Comparison of ENCODE assay signal across 14 cellular contexts in genomic region chr12:106582264-106582591, GRCh38. TPM values are rescaled to one million over a fixed set of nuclear protein-coding genes. Genes with fewer than 3 reads are reported as not detected.
DNase-seq lines count a peak whose midpoint lies in the region; ATAC-seq and TF ChIP-seq lines count a peak whose summit lies in the region.
"Had no signal": no experiment of that assay in that cellular context is flagged by ENCODE, and none has a peak within 500 bp of the region (broad histone marks: within the 10 kb centered on the region; RNA-seq: fewer than 3 reads in every experiment).

No MANE protein-coding gene starts in this region.

- H3K4me1 ChIP-seq in gastrocnemius medialis (peaks cover 7 to 41% of the 10 kb centered on the region in 2 donors), A673 (ENCODE audit: insufficient read depth, low read length, poor library complexity, severe bottlenecking) (peaks cover 5% of the 10 kb centered on the region)

- peaks cover 43% of the 10 kb centered on the region for H3K4me1 Mint-ChIP-seq in activated T-cell treated with anti-CD3 and anti-CD28 coated beads, Interleukin-2, amount 50 U/mL, for 24 hours (ENCODE audit: low read depth)
- H3K4me1 Mint-ChIP-seq in WTC11 (peaks cover 35% of the 10 kb centered on the region), glutamatergic neuron (ENCODE audit: low read depth, unreplicated experiment) (peaks cover 7% of the 10 kb centered on the region)

- H3K4me3 ChIP-seq in gastrocnemius medialis, result peak overlapping the region; percentile 42 to 55 (median 46)
- no peak overlapping the region for H3K4me3 ChIP-seq in A673 (ENCODE audit: low read depth, low read length, poor library complexity, severe bottlenecking)
- H3K4me3 ChIP-seq: lung, upper lobe of right lung had no signal

- H3K27me3 Mint-ChIP-seq in activated T-cell treated with anti-CD3 and anti-CD28 coated beads, Interleukin-2, amount 50 U/mL, for 24 hours, result peaks cover 92% of the 10 kb centered on the region
- H3K27me3 Mint-ChIP-seq in WTC11 (ENCODE audit: low read depth), result peaks cover 93% of the 10 kb centered on the region
- H3K27me3 Mint-ChIP-seq in glutamatergic neuron (ENCODE audit: unreplicated experiment), result peaks cover 43% of the 10 kb centered on the region

- CTCF ChIA-PET in WTC11 (lab: Charles Lee) (interaction anchor here (0.9 to 4.3 kb wide), 3 partner anchors 224 to 337 kb away, joined by 4 to 19 read pairs (median 4); partner anchors contain the start of gene POLR3B), A673 (lab: Charles Lee) (no interaction called here)

- H3K9me3 ChIP-seq in gastrocnemius medialis, result no peaks in the 10 kb centered on the region
- no peaks in the 10 kb centered on the region for H3K9me3 ChIP-seq in A673 (ENCODE audit: low read depth, low read length, poor library complexity, severe bottlenecking)
- H3K9me3 ChIP-seq: upper lobe of right lung had no signal

- intact Hi-C loops in gastrocnemius medialis (cut with DNase I; ENCODE audit: low total_unique reads) (no loop called here), A673 (cut with micrococcal nuclease; ENCODE audit: unreplicated experiment) (loop anchor here (5.0 kb wide), 1 partner anchor 260 kb away; no protein-coding TSS in a partner anchor)

- H3K27ac ChIP-seq in gastrocnemius medialis (no peak overlapping the region), A673 (ENCODE audit: low read depth, low read length, poor library complexity, severe bottlenecking) (no peak overlapping the region)
- H3K27ac ChIP-seq: RWPE1, upper lobe of right lung had no signal

- no peak for DNase-seq in activated T-cell treated with anti-CD3 and anti-CD28 coated beads, Interleukin-2, amount 50 U/mL, for 24 hours
- DNase-seq in activated T-cell treated with anti-CD3 and anti-CD28 coated beads, Interleukin-2, amount 50 U/mL, for 1 hour, result no peak
- DNase-seq in WTC11 (ENCODE audit: low spot score) (peak; percentile 30), glutamatergic neuron (no peak), gastrocnemius medialis (no peak), A673 (ENCODE audit: low spot score) (no peak), NCI-H1105 treated with DMSO at 0.1 percent for 48 hours (lab: John Stamatoyannopoulos, UW) (no peak)
- DNase-seq: amniotic stem cell, NCI-H1436 treated with DMSO at 0.1 percent for 48 hours, upper lobe of right lung had no signal

- ATAC-seq in WTC11, result no peak; the same call in 1 of the 2 replicates
- ATAC-seq in gastrocnemius medialis, result no peak
- ATAC-seq in HG03280 (IDR thresholded peaks at IDR 0.05; ENCODE audit: unreplicated experiment), result no peak

- H3K36me3 ChIP-seq in gastrocnemius medialis (no peaks in the 10 kb centered on the region), A673 (ENCODE audit: insufficient read depth, low read length, poor library complexity, severe bottlenecking) (no peaks in the 10 kb centered on the region)
- H3K36me3 ChIP-seq: upper lobe of right lung had no signal

- H3K4me3 Mint-ChIP-seq in activated T-cell treated with anti-CD3 and anti-CD28 coated beads, Interleukin-2, amount 50 U/mL, for 24 hours, result peak overlapping the region; percentile 58
- H3K4me3 Mint-ChIP-seq in WTC11, result peak overlapping the region; percentile 71
- peak overlapping the region; percentile 27 for H3K4me3 Mint-ChIP-seq in glutamatergic neuron (ENCODE audit: unreplicated experiment)

- H3K27me3 ChIP-seq in gastrocnemius medialis (peaks cover 78 to 94% (median 83%) of the 10 kb centered on the region in 3 donors), A673 (replicated peaks; ENCODE audit: insufficient read depth, low read depth, low read length, poor library complexity) (peaks cover 87% of the 10 kb centered on the region)

- POLR2A ChIA-PET in WTC11 (lab: Charles Lee) (no interaction called here), A673 (lab: Charles Lee; ENCODE audit: low non-redundant PET) (no interaction called here)

- TF ChIP-seq POLR2A in gastrocnemius medialis (IDR thresholded peaks at IDR 0.05), result no peak

- H3K27ac Mint-ChIP-seq in activated T-cell treated with anti-CD3 and anti-CD28 coated beads, Interleukin-2, amount 50 U/mL, for 24 hours, result no peak overlapping the region
- H3K27ac Mint-ChIP-seq in WTC11 (no peak overlapping the region), glutamatergic neuron (ENCODE audit: unreplicated experiment) (no peak overlapping the region)

- BruUV-seq in A673 (replicated peaks; lab: Mats Ljungman, UMichigan), result no TSS peak

- in situ Hi-C loops in gastrocnemius medialis (cut with MboI; ENCODE audit: low sequenced_read_pairs in 4 of 4), result no loop called here

- H3K9me3 Mint-ChIP-seq in activated T-cell treated with anti-CD3 and anti-CD28 coated beads, Interleukin-2, amount 50 U/mL, for 24 hours, result no peaks in the 10 kb centered on the region
- H3K9me3 Mint-ChIP-seq in WTC11, result no peaks in the 10 kb centered on the region
- peaks cover 8% of the 10 kb centered on the region for H3K9me3 Mint-ChIP-seq in glutamatergic neuron (ENCODE audit: unreplicated experiment)

- H3K36me3 Mint-ChIP-seq in activated T-cell treated with anti-CD3 and anti-CD28 coated beads, Interleukin-2, amount 50 U/mL, for 24 hours (ENCODE audit: low read depth), result no peaks in the 10 kb centered on the region
- H3K36me3 Mint-ChIP-seq in WTC11 (no peaks in the 10 kb centered on the region), glutamatergic neuron (ENCODE audit: unreplicated experiment) (peaks cover 4% of the 10 kb centered on the region)

- TF ChIP-seq CTCF in WTC11 (IDR thresholded peaks at IDR 0.05), result no peak
- TF ChIP-seq CTCF in glutamatergic neuron (IDR thresholded peaks at IDR 0.05; ENCODE audit: partially characterized antibody, unreplicated experiment), result no peak
- no peak for TF ChIP-seq CTCF in gastrocnemius medialis (IDR thresholded peaks at IDR 0.05 in 4 of 5, conservative IDR thresholded peaks at IDR 0.05 in 1 of 5)
- TF ChIP-seq CTCF in A673 (conservative IDR thresholded peaks at IDR 0.05; ENCODE audit: low read depth, low read length), result no peak

TF ChIP-seq in WTC11, 78 proteins besides CTCF, POLR2A, EP300 and RAD21 (continues in another document):
- TF ChIP-seq FOXP1 (CRISPR knock-in tag; IDR thresholded peaks at IDR 0.05; ENCODE audit: borderline replicate concordance) (no peak), GTF2I (CRISPR knock-in tag; conservative IDR thresholded peaks at IDR 0.05) (no peak), USF1 (CRISPR knock-in tag; IDR thresholded peaks at IDR 0.05) (no peak), OVOL2 (CRISPR knock-in tag; IDR thresholded peaks at IDR 0.05; ENCODE audit: borderline replicate concordance) (no peak), ZBTB21 (CRISPR knock-in tag; IDR thresholded peaks at IDR 0.05; ENCODE audit: borderline replicate concordance) (no peak), CREB1 (CRISPR knock-in tag; IDR thresholded peaks at IDR 0.05) (no peak), TEAD1 (CRISPR knock-in tag; IDR thresholded peaks at IDR 0.05) (no peak), FOXJ3 (CRISPR knock-in tag; IDR thresholded peaks at IDR 0.05; ENCODE audit: borderline replicate concordance) (no peak), MLX (CRISPR knock-in tag; IDR thresholded peaks at IDR 0.05) (no peak), ZNF138 (CRISPR knock-in tag; conservative IDR thresholded peaks at IDR 0.05) (no peak), NR3C1 (CRISPR knock-in tag; conservative IDR thresholded peaks at IDR 0.05; ENCODE audit: low read depth) (no peak), E2F4 (CRISPR knock-in tag; IDR thresholded peaks at IDR 0.05; ENCODE audit: borderline replicate concordance, low read depth) (no peak), ZNF121 (CRISPR knock-in tag; IDR thresholded peaks at IDR 0.05) (no peak), JUN (CRISPR knock-in tag; IDR thresholded peaks at IDR 0.05) (no peak), ERG (CRISPR knock-in tag; IDR thresholded peaks at IDR 0.05) (no peak)

RNA-seq across cellular contexts. Expression of gene RFX4, which starts 0.6 kb away (rescaled TPM):
- total RNA-seq in WTC11 (2021) (0.14 to 0.26 TPM in 2 of 3 replicates, not detected in the other), glutamatergic neuron (ENCODE audit: unreplicated experiment) (not detected), gastrocnemius medialis (not detected), A673 (2021) (not detected in 2 replicates)
- total RNA-seq: lung, omental fat pad, upper lobe of right lung had no signal
